12 cellular contexts compared by ENCODE assay signal in genomic region chr15:39472661-39473657, GRCh38.
A peak's percentile ranks its signal among the peaks of the same experiment; 100 is the strongest.
DNase-seq lines count a peak whose midpoint lies in the region; ATAC-seq and TF ChIP-seq lines count a peak whose summit lies in the region.
"Had no signal": no experiment of that assay in that cellular context is flagged by ENCODE, and none has a peak within 500 bp of the region (broad histone marks: within the 10 kb centered on the region; RNA-seq: fewer than 3 reads in every experiment).

No MANE protein-coding gene starts in this region.

- peak overlapping the region in 2 of 5 donors; percentile 54 to 63 for H3K9ac ChIP-seq in subcutaneous abdominal adipose tissue (ENCODE audit: low read length in 5 of 5)
- H3K9ac ChIP-seq: KMS-11 had no signal

- intact Hi-C loops in right lobe of liver (cut with DNase I): no loop called here

- H3K36me3 Mint-ChIP-seq in activated naive CD4-positive, alpha-beta T cell treated with anti-CD3 and anti-CD28 coated beads, Interleukin-2, amount 50 U/mL, for 72 hours: no peaks in the 10 kb centered on the region

- H3K4me3 ChIP-seq in HEK293 (ENCODE audit: low read depth, low read length) (no peak overlapping the region), right lobe of liver (no peak overlapping the region), subcutaneous abdominal adipose tissue (ENCODE audit: low read depth in 1 of 5, low read length in 5 of 5) (no peak overlapping the region)

- TF ChIP-seq CTCF in HEK293 (tag by site-specific recombination; IDR thresholded peaks at IDR 0.05) (no peak), right lobe of liver (IDR thresholded peaks at IDR 0.05) (no peak)

- H3K27ac Mint-ChIP-seq in activated naive CD4-positive, alpha-beta T cell treated with anti-CD3 and anti-CD28 coated beads, Interleukin-2, amount 50 U/mL, for 72 hours: no peak overlapping the region

- 75% methylated on average over 13 of the region's 15 CpGs for WGBS in right lobe of liver (ENCODE audit: insufficient coverage, low coverage, low lambda C conversion rate, missing lambda C conversion rate)

- CTCF ChIA-PET in HEK293 (lab: Yijun Ruan, JAX): no interaction called here

- TF ChIP-seq POLR2A in right lobe of liver (IDR thresholded peaks at IDR 0.05): no peak

- H3K27me3 ChIP-seq in right lobe of liver (no peaks in the 10 kb centered on the region), subcutaneous abdominal adipose tissue (ENCODE audit: control insufficient read depth in 5 of 5, insufficient read depth in 4 of 5, low read length in 5 of 5) (no peaks in the 10 kb centered on the region)

- DNase-seq in dedifferentiated amniotic fluid mesenchymal stem cell (ENCODE audit: extremely low spot score) (peak; percentile 29), right lobe of liver (peak; percentile 50 to 62 (median 59)), NCI-H2196 (lab: John Stamatoyannopoulos, UW; ENCODE audit: unreplicated experiment) (no peak), NCI-H510A (lab: John Stamatoyannopoulos, UW) (no peak)
- DNase-seq in activated naive CD4-positive, alpha-beta T cell treated with anti-CD3 and anti-CD28 coated beads, Interleukin-2, amount 50 U/mL, for 72 hours (ENCODE audit: low spot score in 2 of 2): no peak
- DNase-seq: activated CD8-positive, alpha-beta memory T cell treated with anti-CD3 and anti-CD28 coated beads, Interleukin-2, amount 50 U/mL, for 4 hours had no signal

- H3K27ac ChIP-seq in HEK293 (ENCODE audit: extremely low read depth, low read depth, low read length): no peak overlapping the region
- H3K27ac ChIP-seq in right lobe of liver: peak overlapping the region; percentile 32 to 39 (median 35)
- H3K27ac ChIP-seq in subcutaneous abdominal adipose tissue (ENCODE audit: low read depth, low read length): peak overlapping the region; percentile 58
- H3K27ac ChIP-seq: KMS-11 had no signal

- peak; percentile 62 to 74 (median 66) for ATAC-seq in right lobe of liver
- ATAC-seq in GM19023 (IDR thresholded peaks at IDR 0.05; ENCODE audit: unreplicated experiment): no peak
- no peak for ATAC-seq in activated naive CD4-positive, alpha-beta T cell treated with anti-CD3 and anti-CD28 coated beads, Interleukin-2, amount 50 U/mL, for 72 hours
- ATAC-seq: HCT116, Panc1 had no signal

- H3K36me3 ChIP-seq in HEK293 (ENCODE audit: control insufficient read depth in 2 of 2, insufficient read depth in 1 of 2, low read length in 2 of 2): no peaks in the 10 kb centered on the region
- H3K36me3 ChIP-seq in right lobe of liver: no peaks in the 10 kb centered on the region
- H3K36me3 ChIP-seq in subcutaneous abdominal adipose tissue (ENCODE audit: control insufficient read depth in 5 of 5, insufficient read depth in 5 of 5, low read length in 5 of 5): no peaks in the 10 kb centered on the region

- POLR2A ChIA-PET in HEK293 (lab: Yijun Ruan, JAX): no interaction called here

- peaks cover 0 to 6% of the 10 kb centered on the region in 2 donors for H3K9me3 Mint-ChIP-seq in activated naive CD4-positive, alpha-beta T cell treated with anti-CD3 and anti-CD28 coated beads, Interleukin-2, amount 50 U/mL, for 72 hours

- H3K9me3 ChIP-seq in HEK293 (ENCODE audit: control insufficient read depth, insufficient read depth, low read depth, low read length): no peaks in the 10 kb centered on the region
- H3K9me3 ChIP-seq in right lobe of liver: peaks cover 0 to 3% (median 0%) of the 10 kb centered on the region in 4 donors
- no peaks in the 10 kb centered on the region for H3K9me3 ChIP-seq in subcutaneous abdominal adipose tissue (ENCODE audit: control insufficient read depth in 5 of 5, low read length in 5 of 5)

- no peaks in the 10 kb centered on the region for H3K4me1 ChIP-seq in HEK293 (ENCODE audit: control insufficient read depth, insufficient read depth, low read length)
- peaks cover 0 to 7% (median under 1%) of the 10 kb centered on the region in 4 donors for H3K4me1 ChIP-seq in right lobe of liver
- peaks cover 5 to 24% (median 14%) of the 10 kb centered on the region in 5 donors for H3K4me1 ChIP-seq in subcutaneous abdominal adipose tissue (ENCODE audit: control insufficient read depth in 5 of 5, insufficient read depth in 5 of 5, low read length in 5 of 5)

TF ChIP-seq in HEK293, 187 proteins besides CTCF, POLR2A, EP300 and RAD21:
- TF ChIP-seq ZFHX2 (tag by site-specific recombination; conservative IDR thresholded peaks at IDR 0.05): peak; percentile 23; the same call in 1 of the 2 replicates
- TF ChIP-seq EGR2 (tag by site-specific recombination; IDR thresholded peaks at IDR 0.05; ENCODE audit: low read depth): 0 out of 2 replicates have a peak, but pooled peaks have one; percentile 23
- TF ChIP-seq ZNF654 (tag by site-specific recombination; IDR thresholded peaks at IDR 0.05; ENCODE audit: low read depth): no peak
TF ChIP-seq in HEK293: peak in this region for 2.

Comparison
In these comparisons a context has a peak if more than half of its experiments do, and no peak if none do; other contexts are left out.
1. DNase-seq: peak in dedifferentiated amniotic fluid mesenchymal stem cell (single experiment) and right lobe of liver (3 of 3); none in NCI-H2196 (single experiment), NCI-H510A (single experiment) and activated naive CD4-positive, alpha-beta T cell treated with anti-CD3 and anti-CD28 coated beads, Interleukin-2, amount 50 U/mL, for 72 hours (0 of 2).
2. ATAC-seq: peak in right lobe of liver (4 of 4); none in GM19023 (single experiment) and activated naive CD4-positive, alpha-beta T cell treated with anti-CD3 and anti-CD28 coated beads, Interleukin-2, amount 50 U/mL, for 72 hours (0 of 2).